Comparison of ENCODE assay signal across 16 cellular contexts in genomic region chr10:23319835-23320234, GRCh38. TPM values are rescaled to one million over a fixed set of nuclear protein-coding genes. Genes with fewer than 3 reads are reported as not detected.
A peak's percentile ranks its signal among the peaks of the same experiment; 100 is the strongest.
DNase-seq lines count a peak whose midpoint lies in the region; ATAC-seq and TF ChIP-seq lines count a peak whose summit lies in the region.
"Had no signal": no experiment of that assay in that cellular context is flagged by ENCODE, and none has a peak within 500 bp of the region (broad histone marks: within the 10 kb centered on the region; RNA-seq: fewer than 3 reads in every experiment).

No MANE protein-coding gene starts in this region.

- CTCF ChIA-PET in activated CD4-positive, alpha-beta T cell treated with anti-CD3 and anti-CD28 coated beads for 36 hours (lab: Charles Lee): interaction anchor here (0.5 to 0.6 kb wide), 2 partner anchors 45 to 228 kb away, joined by 3 to 4 read pairs; no protein-coding TSS in a partner anchor

- POLR2A ChIA-PET in activated CD4-positive, alpha-beta T cell treated with anti-CD3 and anti-CD28 coated beads for 36 hours (lab: Charles Lee): no interaction called here

- peaks cover 4% of the 10 kb centered on the region for H3K9me3 Mint-ChIP-seq in activated CD4-positive, alpha-beta T cell treated with anti-CD3 and anti-CD28 coated beads, Interleukin-2, amount 10 ng/mL, durations not matched to agents 24 days and 14 days
- H3K9me3 Mint-ChIP-seq in activated CD4-positive, alpha-beta T cell treated with anti-CD3 and anti-CD28 coated beads for 36 hours (ENCODE audit: low read depth): no peaks in the 10 kb centered on the region
- peaks cover 0 to 4% of the 10 kb centered on the region in 2 donors for H3K9me3 Mint-ChIP-seq in stimulated activated naive B cell treated with anti-CD40 and anti-IgM and Interleukin-4, amounts not matched to agents 10 μg/mL and 1 μg/mL and 100 μg/mL, for 72 hours

- no peaks in the 10 kb centered on the region for H3K27me3 ChIP-seq in heart left ventricle
- H3K27me3 ChIP-seq: BE2C had no signal

- no peaks in the 10 kb centered on the region for H3K36me3 Mint-ChIP-seq in activated CD4-positive, alpha-beta T cell treated with anti-CD3 and anti-CD28 coated beads, Interleukin-2, amount 10 ng/mL, durations not matched to agents 24 days and 14 days (ENCODE audit: low read depth)
- H3K36me3 Mint-ChIP-seq in activated CD4-positive, alpha-beta T cell treated with anti-CD3 and anti-CD28 coated beads for 36 hours (ENCODE audit: low read depth): no peaks in the 10 kb centered on the region
- peaks cover 0 to 4% of the 10 kb centered on the region in 2 donors for H3K36me3 Mint-ChIP-seq in stimulated activated naive B cell treated with anti-CD40 and anti-IgM and Interleukin-4, amounts not matched to agents 10 μg/mL and 1 μg/mL and 100 μg/mL, for 72 hours
- H3K36me3 Mint-ChIP-seq: CD4-positive, alpha-beta memory T cell had no signal

- no peaks in the 10 kb centered on the region for H3K27me3 Mint-ChIP-seq in activated CD4-positive, alpha-beta T cell treated with anti-CD3 and anti-CD28 coated beads, Interleukin-2, amount 10 ng/mL, durations not matched to agents 24 days and 14 days
- H3K27me3 Mint-ChIP-seq in activated CD4-positive, alpha-beta T cell treated with anti-CD3 and anti-CD28 coated beads for 36 hours: peaks cover 5% of the 10 kb centered on the region
- H3K27me3 Mint-ChIP-seq in stimulated activated naive B cell treated with anti-CD40 and anti-IgM and Interleukin-4, amounts not matched to agents 10 μg/mL and 1 μg/mL and 100 μg/mL, for 72 hours: peaks cover 8 to 18% of the 10 kb centered on the region in 2 donors

- peaks cover 0 to 5% (median 0%) of the 10 kb centered on the region in 12 donors for H3K4me1 ChIP-seq in heart left ventricle
- H3K4me1 ChIP-seq: A549, BE2C had no signal

- no peaks in the 10 kb centered on the region for H3K4me1 Mint-ChIP-seq in activated CD4-positive, alpha-beta T cell treated with anti-CD3 and anti-CD28 coated beads, Interleukin-2, amount 10 ng/mL, durations not matched to agents 24 days and 14 days
- peaks cover 9% of the 10 kb centered on the region for H3K4me1 Mint-ChIP-seq in activated CD4-positive, alpha-beta T cell treated with anti-CD3 and anti-CD28 coated beads for 36 hours
- peaks cover 5 to 6% of the 10 kb centered on the region in 2 donors for H3K4me1 Mint-ChIP-seq in stimulated activated naive B cell treated with anti-CD40 and anti-IgM and Interleukin-4, amounts not matched to agents 10 μg/mL and 1 μg/mL and 100 μg/mL, for 72 hours
- H3K4me1 Mint-ChIP-seq: CD4-positive, alpha-beta memory T cell had no signal

- H3K27ac ChIP-seq in SK-N-MC (peak overlapping the region; percentile 55; the same call in 1 of the 2 replicates), heart left ventricle (no peak overlapping the region)
- H3K27ac ChIP-seq: A549, C4-2B, HL-60 had no signal

- no peak for ATAC-seq in activated CD4-positive, alpha-beta T cell treated with anti-CD3 and anti-CD28 coated beads for 36 hours
- ATAC-seq in HG02759 (IDR thresholded peaks at IDR 0.05; ENCODE audit: unreplicated experiment): peak; percentile 69
- ATAC-seq in stimulated activated naive B cell treated with anti-CD40 and anti-IgM and Interleukin-4, amounts not matched to agents 10 μg/mL and 1 μg/mL and 100 μg/mL, for 72 hours (replicated peaks): peak in 1 of 2 donors; percentile 21
- ATAC-seq in heart left ventricle: no peak
- no peak for ATAC-seq in GM21786 (IDR thresholded peaks at IDR 0.05; ENCODE audit: unreplicated experiment)
- ATAC-seq in HG03565 (IDR thresholded peaks at IDR 0.05; ENCODE audit: unreplicated experiment): no peak
- ATAC-seq: A549, K562 had no signal

- no peak for TF ChIP-seq CTCF in heart left ventricle (IDR thresholded peaks at IDR 0.05)

- 69 to 89% (median 80%) methylated on average over 4 of the region's 4 CpGs for WGBS in heart left ventricle, 4 donors

- H3K9me3 ChIP-seq in SK-N-MC (ENCODE audit: low read depth, low read length) (no peaks in the 10 kb centered on the region), heart left ventricle (no peaks in the 10 kb centered on the region)
- H3K9me3 ChIP-seq: A549, BE2C had no signal

- TF ChIP-seq POLR2A in heart left ventricle (IDR thresholded peaks at IDR 0.05): no peak

- intact Hi-C loops in activated CD4-positive, alpha-beta T cell treated with anti-CD3 and anti-CD28 coated beads, Interleukin-2, amount 10 ng/mL, durations not matched to agents 24 days and 14 days (cut with micrococcal nuclease): loop anchor here (10.0 kb wide), 1 partner anchor 875 kb away; no protein-coding TSS in a partner anchor
- intact Hi-C loops in activated CD4-positive, alpha-beta T cell treated with anti-CD3 and anti-CD28 coated beads for 36 hours (cut with DNase I, micrococcal nuclease): loop anchor here (10.0 kb wide), 2 partner anchors 875 to 1195 kb away; no protein-coding TSS in a partner anchor
- intact Hi-C loops in heart left ventricle (cut with DNase I): loop anchor here in 2 of 10 donors (5.0 to 10.0 kb wide), 3 partner anchors 207 to 385 kb away; no protein-coding TSS in a partner anchor

- no peak overlapping the region for H3K9ac ChIP-seq in SK-N-MC (ENCODE audit: insufficient read length)

- H3K36me3 ChIP-seq in SK-N-MC (ENCODE audit: insufficient read depth, low read length) (no peaks in the 10 kb centered on the region), heart left ventricle (no peaks in the 10 kb centered on the region)
- H3K36me3 ChIP-seq: BE2C had no signal

- H3K4me3 ChIP-seq in SK-N-MC (peak overlapping the region; percentile 45; the same call in 1 of the 2 replicates), heart left ventricle (no peak overlapping the region)
- H3K4me3 ChIP-seq: A549, K562 had no signal

- peak; percentile 45 for DNase-seq in activated CD4-positive, alpha-beta T cell treated with anti-CD3 and anti-CD28 coated beads, Interleukin-2, amount 10 ng/mL, durations not matched to agents 24 days and 14 days
- DNase-seq in activated CD4-positive, alpha-beta T cell treated with anti-CD3 and anti-CD28 coated beads for 36 hours: no peak
- DNase-seq in SK-N-MC (ENCODE audit: low read depth, low spot score) (no peak), heart left ventricle (no peak)
- no peak for DNase-seq in stimulated activated naive B cell treated with anti-CD40 and anti-IgM and Interleukin-4, amounts not matched to agents 10 μg/mL and 1 μg/mL and 100 μg/mL, for 72 hours
- DNase-seq: BE2C; CD4-positive, alpha-beta memory T cell; DMS79; GDM1 had no signal

- H3K4me3 Mint-ChIP-seq in activated CD4-positive, alpha-beta T cell treated with anti-CD3 and anti-CD28 coated beads, Interleukin-2, amount 10 ng/mL, durations not matched to agents 24 days and 14 days: no peak overlapping the region
- no peak overlapping the region for H3K4me3 Mint-ChIP-seq in activated CD4-positive, alpha-beta T cell treated with anti-CD3 and anti-CD28 coated beads for 36 hours
- H3K4me3 Mint-ChIP-seq in stimulated activated naive B cell treated with anti-CD40 and anti-IgM and Interleukin-4, amounts not matched to agents 10 μg/mL and 1 μg/mL and 100 μg/mL, for 72 hours: no peak overlapping the region
- H3K4me3 Mint-ChIP-seq: CD4-positive, alpha-beta memory T cell had no signal

- H3K27ac Mint-ChIP-seq in activated CD4-positive, alpha-beta T cell treated with anti-CD3 and anti-CD28 coated beads, Interleukin-2, amount 10 ng/mL, durations not matched to agents 24 days and 14 days: no peak overlapping the region
- no peak overlapping the region for H3K27ac Mint-ChIP-seq in activated CD4-positive, alpha-beta T cell treated with anti-CD3 and anti-CD28 coated beads for 36 hours
- peak overlapping the region; percentile 28 for H3K27ac Mint-ChIP-seq in stimulated activated naive B cell treated with anti-CD40 and anti-IgM and Interleukin-4, amounts not matched to agents 10 μg/mL and 1 μg/mL and 100 μg/mL, for 72 hours
- H3K27ac Mint-ChIP-seq: CD4-positive, alpha-beta memory T cell had no signal

RNA-seq across cellular contexts. Expression of gene C10orf67, which starts 24.8 kb away (rescaled TPM):
- total RNA-seq in activated CD4-positive, alpha-beta T cell treated with anti-CD3 and anti-CD28 coated beads, Interleukin-2, amount 10 ng/mL, durations not matched to agents 24 days and 14 days: 0.07 and 0.16 TPM in 2 replicates
- under 1 TPM; 0.16 to 0.41 TPM for total RNA-seq in activated CD4-positive, alpha-beta T cell treated with anti-CD3 and anti-CD28 coated beads for 36 hours
- total RNA-seq in heart left ventricle: under 1 TPM; 0.12 to 0.75 (median 0.43) TPM
- under 1 TPM; 0.27 to 1.00 TPM for polyA plus RNA-seq in heart left ventricle
- total RNA-seq: CD4-positive, alpha-beta memory T cell; K562 had no signal
- polyA plus RNA-seq: K562 had no signal
